ENCODE assay signal across 28 cellular contexts in the genomic region with DNA sequence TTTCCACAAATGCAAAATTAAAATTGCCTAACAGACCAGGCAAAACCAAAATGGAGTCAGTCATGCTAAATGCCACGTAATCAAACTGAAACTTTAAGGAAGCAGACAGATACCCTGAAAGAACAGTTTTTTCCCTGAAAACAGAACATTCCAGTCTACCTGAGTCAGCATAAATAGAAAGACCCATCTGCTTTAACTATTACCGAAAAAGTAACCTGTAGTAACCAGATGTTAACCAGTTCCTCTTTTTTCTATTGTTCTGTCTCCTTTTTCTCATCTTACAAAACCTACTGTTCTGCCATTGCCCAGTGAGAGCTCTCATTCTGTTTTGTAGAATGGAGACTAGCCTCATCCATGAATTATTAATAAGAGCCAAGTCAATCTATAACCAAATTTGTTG.
"Had no signal": no experiment of that assay in that cellular context is flagged by ENCODE, and none has a peak within 500 bp of the region (broad histone marks: within the 10 kb centered on the region; RNA-seq: fewer than 3 reads in every experiment).

No MANE protein-coding gene starts in this region.

- H3K36me3 ChIP-seq: brain microvascular endothelial cell, WERI-Rb-1 had no signal

- H3K27me3 ChIP-seq: brain microvascular endothelial cell, dorsolateral prefrontal cortex had no signal

- FAIRE-seq: astrocyte, bronchial epithelial cell, frontal cortex had no signal

- DNase-seq: activated B cell treated with CpG ODN at 0.5 μM for 24 hours; activated CD4-positive, alpha-beta T cell treated with anti-CD3 and anti-CD28 coated beads for 48 hours; activated CD4-positive, alpha-beta T cell treated with anti-CD3 and anti-CD28 coated beads, Interleukin-2, amount 50 U/mL, for 1 hour; activated CD4-positive, alpha-beta T cell treated with anti-CD3 and anti-CD28 coated beads, Interleukin-2, amount 50 U/mL, for 48 hours; activated CD8-positive, alpha-beta memory T cell treated with anti-CD3 and anti-CD28 coated beads for 24 hours; activated CD8-positive, alpha-beta T cell treated with anti-CD3 and anti-CD28 coated beads for 36 hours; activated effector memory CD4-positive, alpha-beta T cell treated with Interleukin-2 at 50 U/mL for 16 hours; activated gamma-delta T cell treated with Interleukin-2 at 50 U/mL for 16 hours; activated naive CD4-positive, alpha-beta T cell treated with anti-CD3 and anti-CD28 coated beads, Interleukin-2, amount 50 U/mL, for 16 hours; activated naive CD4-positive, alpha-beta T cell treated with Interleukin-2 at 50 U/mL for 16 hours; activated T-cell treated with anti-CD3 and anti-CD28 coated beads, Interleukin-2, amount 50 U/mL, for 4 hours; amniotic stem cell; anterior cingulate cortex; brain microvascular endothelial cell; dorsolateral prefrontal cortex; effector memory CD4-positive, alpha-beta T cell; endodermal cell; foreskin fibroblast; head of caudate nucleus; T1000; WERI-Rb-1 had no signal

- ATAC-seq: activated CD4-positive, CD25-positive, alpha-beta regulatory T cell treated with anti-CD3 and anti-CD28 coated beads, Interleukin-2, amount 50 U/mL, for 24 hours; activated CD8-positive, alpha-beta T cell treated with anti-CD3 and anti-CD28 coated beads for 36 hours; activated T-cell treated with anti-CD3 and anti-CD28 coated beads, Interleukin-2, amount 50 U/mL, for 4 hours; activated T-helper 17 cell treated with anti-CD3 and anti-CD28 coated beads, Interleukin-2, amount 50 U/mL, for 72 hours; esophagus mucosa had no signal

- H3K27ac ChIP-seq: brain microvascular endothelial cell, coronary artery, dorsolateral prefrontal cortex, WERI-Rb-1 had no signal

- H3K4me3 ChIP-seq: coronary artery, dorsolateral prefrontal cortex had no signal
